16 cellular contexts compared by ENCODE assay signal in the genomic region with DNA sequence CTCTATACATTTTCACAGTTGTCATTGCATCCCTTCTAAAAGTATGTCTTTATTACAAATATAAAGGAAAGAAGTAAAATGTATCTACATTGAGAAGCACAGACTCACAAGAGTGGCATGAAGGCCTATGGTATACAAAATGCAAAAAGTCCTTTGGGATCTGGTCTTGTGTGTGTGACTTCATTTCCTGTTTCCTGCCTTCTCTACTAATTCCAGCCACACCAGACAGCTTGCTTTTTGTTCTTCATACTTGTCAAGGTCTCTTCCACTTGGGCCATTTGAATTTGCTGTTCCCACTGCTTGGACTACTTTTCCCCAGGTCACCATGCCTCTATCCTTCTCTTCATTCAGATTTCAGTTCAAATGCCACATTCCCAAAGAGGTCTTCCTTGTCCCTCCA. TPM values are rescaled to one million over a fixed set of nuclear protein-coding genes. Genes with fewer than 3 reads are reported as not detected.
A peak's percentile ranks its signal among the peaks of the same experiment; 100 is the strongest.
DNase-seq lines count a peak whose midpoint lies in the region; ATAC-seq and TF ChIP-seq lines count a peak whose summit lies in the region.
"Had no signal": no experiment of that assay in that cellular context is flagged by ENCODE, and none has a peak within 500 bp of the region (broad histone marks: within the 10 kb centered on the region; RNA-seq: fewer than 3 reads in every experiment).

No MANE protein-coding gene starts in this region.

- no peaks in the 10 kb centered on the region for H3K36me3 ChIP-seq in PC-9 (ENCODE audit: low read depth)
- no peaks in the 10 kb centered on the region for H3K36me3 ChIP-seq in CD4-positive, alpha-beta memory T cell (ENCODE audit: insufficient read depth, low read length)
- H3K36me3 ChIP-seq: neutrophil had no signal

- peak overlapping the region; percentile 8 for H3K4me3 Mint-ChIP-seq in stimulated activated naive CD8-positive, alpha-beta T cell treated with anti-CD3 and anti-CD28 coated beads, Interleukin-15, Interleukin-2, amounts not matched to agents 100 ng/mL and 50 ng/mL, for 24 hours
- H3K4me3 Mint-ChIP-seq in progenitor cell of endocrine pancreas (ENCODE audit: low read depth): no peak overlapping the region
- peak overlapping the region in 1 of 8 donors; percentile 1 for H3K4me3 Mint-ChIP-seq in CD4-positive, alpha-beta memory T cell
- H3K4me3 Mint-ChIP-seq: GM23338; T-helper 2 cell treated with Interferon-gamma antibody and Interleukin-4, amounts not matched to agents 5 μg/mL and 100 μg/mL, for 36 hours had no signal

- no peaks in the 10 kb centered on the region for H3K27me3 ChIP-seq in PC-9 (ENCODE audit: insufficient read depth, low read depth)
- H3K27me3 ChIP-seq in CD4-positive, alpha-beta memory T cell (ENCODE audit: insufficient read depth, low read length): no peaks in the 10 kb centered on the region
- H3K27me3 ChIP-seq: neutrophil had no signal

- CTCF ChIA-PET in PC-9 (lab: Charles Lee): no interaction called here
- CTCF ChIA-PET in CD4-positive, alpha-beta memory T cell (lab: Charles Lee; ENCODE audit: partially characterized antibody): no interaction called here

- no TSS peak for BruUV-seq in PC-9 (replicated peaks; lab: Mats Ljungman, UMichigan)

- H4K20me1 ChIP-seq in PC-9 (ENCODE audit: insufficient read depth): no peaks in the 10 kb centered on the region

- POLR2A ChIA-PET in PC-9 (lab: Charles Lee; ENCODE audit: unreplicated experiment): no interaction called here
- POLR2A ChIA-PET in CD4-positive, alpha-beta memory T cell (lab: Charles Lee; ENCODE audit: partially characterized antibody): no interaction called here

- H3K4me3 ChIP-seq in NB4 (ENCODE audit: low read depth, low read length) (no peak overlapping the region), PC-9 (no peak overlapping the region)
- H3K4me3 ChIP-seq in CD4-positive, alpha-beta memory T cell (ENCODE audit: low read length in 2 of 2): no peak overlapping the region
- H3K4me3 ChIP-seq: GM23338 had no signal

- TF ChIP-seq POLR2A in NB4 (IDR thresholded peaks at IDR 0.05; ENCODE audit: extremely low read depth, insufficient read length): no peak

- H2AFZ ChIP-seq in PC-9: no peak overlapping the region
- H2AFZ ChIP-seq: GM23338 had no signal

- H3K27me3 Mint-ChIP-seq in stimulated activated naive CD8-positive, alpha-beta T cell treated with anti-CD3 and anti-CD28 coated beads, Interleukin-15, Interleukin-2, amounts not matched to agents 100 ng/mL and 50 ng/mL, for 24 hours: no peaks in the 10 kb centered on the region
- H3K27me3 Mint-ChIP-seq in progenitor cell of endocrine pancreas: no peaks in the 10 kb centered on the region
- no peaks in the 10 kb centered on the region for H3K27me3 Mint-ChIP-seq in CD4-positive, alpha-beta memory T cell

- TF ChIP-seq CTCF in NB4 (IDR thresholded peaks at IDR 0.05; ENCODE audit: low read depth, low read length) (no peak), progenitor cell of endocrine pancreas (IDR thresholded peaks at IDR 0.05; ENCODE audit: unreplicated experiment) (no peak), PC-9 (conservative IDR thresholded peaks at IDR 0.05) (no peak)

- H3K36me3 Mint-ChIP-seq in stimulated activated naive CD8-positive, alpha-beta T cell treated with anti-CD3 and anti-CD28 coated beads, Interleukin-15, Interleukin-2, amounts not matched to agents 100 ng/mL and 50 ng/mL, for 24 hours (ENCODE audit: low read depth): peaks cover 10% of the 10 kb centered on the region
- H3K36me3 Mint-ChIP-seq in progenitor cell of endocrine pancreas (ENCODE audit: insufficient read depth): no peaks in the 10 kb centered on the region
- peaks cover 0 to 1% of the 10 kb centered on the region in 2 donors for H3K36me3 Mint-ChIP-seq in CD4-positive, alpha-beta memory T cell

- DNase-seq in stimulated activated naive CD8-positive, alpha-beta T cell treated with anti-CD3 and anti-CD28 coated beads, Interleukin-15, Interleukin-2, amounts not matched to agents 100 U/mL and 50 U/mL, for 24 hours: no peak
- DNase-seq in NB4 (ENCODE audit: low read depth) (peak; percentile 31), epithelial cell of prostate (ENCODE audit: low read depth, low spot score) (no peak), progenitor cell of endocrine pancreas (ENCODE audit: low spot score, unreplicated experiment) (no peak), PC-9 (no peak), NCI-H1048 (lab: John Stamatoyannopoulos, UW) (no peak)
- no peak for DNase-seq in CD4-positive, alpha-beta memory T cell
- DNase-seq: activated CD4-positive, alpha-beta T cell treated with anti-CD3 and anti-CD28 coated beads for 1 hour; activated CD8-positive, alpha-beta memory T cell treated with anti-CD3 and anti-CD28 coated beads, Interleukin-2, amount 50 U/mL, for 48 hours; kidney; NCI-H1092; NCI-H526 had no signal

- peaks cover 42% of the 10 kb centered on the region for H3K4me1 Mint-ChIP-seq in stimulated activated naive CD8-positive, alpha-beta T cell treated with anti-CD3 and anti-CD28 coated beads, Interleukin-15, Interleukin-2, amounts not matched to agents 100 ng/mL and 50 ng/mL, for 24 hours (ENCODE audit: low read depth)
- H3K4me1 Mint-ChIP-seq in progenitor cell of endocrine pancreas (ENCODE audit: low read depth): no peaks in the 10 kb centered on the region
- peaks cover 13 to 33% (median 23%) of the 10 kb centered on the region in 4 donors for H3K4me1 Mint-ChIP-seq in CD4-positive, alpha-beta memory T cell

- H3K9me3 Mint-ChIP-seq in stimulated activated naive CD8-positive, alpha-beta T cell treated with anti-CD3 and anti-CD28 coated beads, Interleukin-15, Interleukin-2, amounts not matched to agents 100 ng/mL and 50 ng/mL, for 24 hours: no peaks in the 10 kb centered on the region
- no peaks in the 10 kb centered on the region for H3K9me3 Mint-ChIP-seq in progenitor cell of endocrine pancreas (ENCODE audit: low read depth)
- H3K9me3 Mint-ChIP-seq in CD4-positive, alpha-beta memory T cell: no peaks in the 10 kb centered on the region
- H3K9me3 Mint-ChIP-seq: GM23338; T-helper 2 cell treated with Interferon-gamma antibody and Interleukin-4, amounts not matched to agents 5 μg/mL and 100 μg/mL, for 36 hours had no signal

- no peaks in the 10 kb centered on the region for H3K9me3 ChIP-seq in PC-9 (ENCODE audit: insufficient read depth, low read depth)
- H3K9me3 ChIP-seq in CD4-positive, alpha-beta memory T cell (ENCODE audit: control insufficient read depth in 1 of 2, low read length in 2 of 2): no peaks in the 10 kb centered on the region
- H3K9me3 ChIP-seq: neutrophil had no signal

- no peaks in the 10 kb centered on the region for H3K4me1 ChIP-seq in PC-9 (replicated peaks; ENCODE audit: insufficient read depth)
- peaks cover 32% of the 10 kb centered on the region for H3K4me1 ChIP-seq in CD4-positive, alpha-beta memory T cell (ENCODE audit: insufficient read depth, low read length)

- ATAC-seq in stimulated activated naive CD8-positive, alpha-beta T cell treated with anti-CD3 and anti-CD28 coated beads, Interleukin-15, Interleukin-2, amounts not matched to agents 100 U/mL and 50 U/mL, for 24 hours: no peak
- ATAC-seq: GM23338 had no signal

- intact Hi-C loops in PC-9 (cut with micrococcal nuclease; ENCODE audit: unreplicated experiment): no loop called here
- intact Hi-C loops in CD4-positive, alpha-beta memory T cell (cut with micrococcal nuclease): loop anchor here (10.0 kb wide), 1 partner anchor 1674 kb away; a partner anchor contains a TSS

- peak overlapping the region; percentile 75 for H3K27ac Mint-ChIP-seq in stimulated activated naive CD8-positive, alpha-beta T cell treated with anti-CD3 and anti-CD28 coated beads, Interleukin-15, Interleukin-2, amounts not matched to agents 100 ng/mL and 50 ng/mL, for 24 hours
- no peak overlapping the region for H3K27ac Mint-ChIP-seq in progenitor cell of endocrine pancreas
- peak overlapping the region in 1 of 7 donors; percentile 4 for H3K27ac Mint-ChIP-seq in CD4-positive, alpha-beta memory T cell
- H3K27ac Mint-ChIP-seq: GM23338; T-helper 2 cell treated with Interferon-gamma antibody and Interleukin-4, amounts not matched to agents 5 μg/mL and 100 μg/mL, for 36 hours had no signal

- no peaks in the 10 kb centered on the region for H3K9me2 ChIP-seq in PC-9 (ENCODE audit: insufficient read depth)

- peaks cover 16% of the 10 kb centered on the region for H3K79me2 ChIP-seq in PC-9 (ENCODE audit: low read depth)

- H3F3A ChIP-seq in PC-9 (ENCODE audit: insufficient read depth, low read depth): no peaks in the 10 kb centered on the region; the same call in 1 of the 2 replicates

- H3K27ac ChIP-seq in epithelial cell of prostate (peak overlapping the region; percentile 12), PC-9 (no peak overlapping the region)
- H3K27ac ChIP-seq in CD4-positive, alpha-beta memory T cell (ENCODE audit: low read depth, low read length): no peak overlapping the region
- H3K27ac ChIP-seq: neutrophil had no signal

- H3K4me2 ChIP-seq in PC-9: no peak overlapping the region
- H3K4me2 ChIP-seq: GM23338 had no signal

RNA-seq across cellular contexts. Expression of a gene that starts 6.7 kb away (rescaled TPM):
- 12.8 and 16.2 TPM in 2 replicates for total RNA-seq in progenitor cell of endocrine pancreas
- total RNA-seq in PC-9 (2021): 11.2 and 17.8 TPM in 2 replicates
- 10 to 100 TPM in 1 of 2 experiments, 1 to 10 TPM in 1; 8.7 to 11.3 TPM for total RNA-seq in CD4-positive, alpha-beta memory T cell
- polyA plus RNA-seq in CD4-positive, alpha-beta memory T cell: 10 to 100 TPM; 18.9 to 26.1 TPM
